8 cellular contexts compared by ENCODE assay signal in the genomic region with DNA sequence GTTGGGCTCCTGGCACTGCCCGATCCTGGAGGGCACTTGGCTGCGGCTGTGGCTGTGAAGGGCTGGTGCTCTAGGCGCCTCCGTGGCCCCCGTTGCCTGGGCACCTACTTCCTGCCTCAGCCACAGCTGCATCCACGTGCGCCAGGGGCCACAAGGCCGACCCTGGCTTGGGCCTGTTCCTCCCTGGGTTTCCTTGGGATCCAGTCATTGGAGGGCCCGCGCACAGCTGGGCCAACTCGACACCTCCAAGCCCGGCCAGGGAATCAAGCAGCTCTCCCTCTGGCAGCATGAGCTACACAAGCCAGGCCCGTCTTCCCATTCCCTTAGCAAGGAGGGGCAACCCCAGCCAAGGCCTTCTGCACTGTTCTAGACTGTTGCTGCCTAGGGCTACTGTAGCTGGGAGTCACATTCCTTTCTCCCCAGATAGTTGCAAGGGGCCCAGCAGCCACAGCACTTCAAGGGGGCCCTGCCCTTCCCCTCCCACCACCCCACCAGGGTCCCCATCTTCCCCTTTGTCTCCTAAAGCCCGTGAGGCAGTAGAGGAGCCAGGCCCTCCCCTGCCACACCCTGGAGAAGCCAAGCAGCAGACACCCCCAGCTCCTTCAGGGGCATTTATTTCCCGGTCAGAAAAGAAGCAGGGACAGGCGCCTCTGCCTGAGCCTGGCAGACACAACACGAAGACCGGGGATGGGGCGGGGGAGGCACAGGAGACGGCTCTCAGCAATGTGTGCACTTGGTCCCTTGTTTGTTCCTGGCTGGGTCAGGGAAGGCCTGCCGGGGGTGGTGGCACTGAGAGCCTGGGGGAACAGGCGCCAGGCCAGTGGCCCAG. TPM values are rescaled to one million over a fixed set of nuclear protein-coding genes. Genes with fewer than 3 reads are reported as not detected.
DNase-seq lines count a peak whose midpoint lies in the region; ATAC-seq, FAIRE-seq and TF ChIP-seq lines count a peak whose summit lies in the region.

No MANE protein-coding gene starts in this region.

- TF ChIP-seq CTCF in upper lobe of left lung (IDR thresholded peaks at IDR 0.05): no peak

- H3K4me3 ChIP-seq in adipocyte (ENCODE audit: low read length): no peak overlapping the region
- H3K4me3 ChIP-seq in upper lobe of left lung: no peak overlapping the region

- DNase-seq in NCI-H2171 treated with DMSO at 0.1 percent for 48 hours (lab: John Stamatoyannopoulos, UW) (peak; percentile 43), NCI-H2171 (lab: John Stamatoyannopoulos, UW) (no peak), NCI-H226 (peak; percentile 46), adipocyte (ENCODE audit: low read depth) (peak; percentile 51), left kidney (ENCODE audit: low read depth, low spot score) (peak; percentile 31), upper lobe of left lung (peak in 1 of 2 donors; percentile 86), iPS-NIHi11 (ENCODE audit: low spot score) (no peak), HTR-8/SVneo (ENCODE audit: insufficient read length, low spot score) (no peak)

- H3K9me3 ChIP-seq in adipocyte (ENCODE audit: control insufficient read depth, low read length) (no peaks in the 10 kb centered on the region), upper lobe of left lung (no peaks in the 10 kb centered on the region)

- no peak for ATAC-seq in upper lobe of left lung (ENCODE audit: low FRiP score in 2 of 2)

- H3K27me3 ChIP-seq in adipocyte (replicated peaks; ENCODE audit: control insufficient read depth, insufficient read depth, low read length) (no peaks in the 10 kb centered on the region), upper lobe of left lung (no peaks in the 10 kb centered on the region)

- H3K36me3 ChIP-seq in adipocyte (ENCODE audit: control insufficient read depth, insufficient read depth, low read length, severe bottlenecking) (peaks cover 32% of the 10 kb centered on the region), upper lobe of left lung (peaks cover 14 to 67% (median 34%) of the 10 kb centered on the region in 4 donors)

- TF ChIP-seq POLR2A in upper lobe of left lung (IDR thresholded peaks at IDR 0.05): peak in 1 of 4 donors; percentile 26

- 47 to 53% methylated on average over 15 to 22 of the region's 22 CpGs for WGBS in upper lobe of left lung, 2 donors

- FAIRE-seq in HTR-8/SVneo (lab: Jason Lieb, UNC): no peak

- no peak for TF ChIP-seq EP300 in upper lobe of left lung (IDR thresholded peaks at IDR 0.05)

- H3K9ac ChIP-seq in adipocyte (ENCODE audit: low read length): peak overlapping the region; percentile 49

- H3K4me1 ChIP-seq in adipocyte (ENCODE audit: control insufficient read depth, insufficient read depth, low read length): peaks cover 34% of the 10 kb centered on the region
- peaks cover 39 to 77% (median 43%) of the 10 kb centered on the region in 4 donors for H3K4me1 ChIP-seq in upper lobe of left lung

- peak overlapping the region; percentile 41 to 99 (median 96) for H3K27ac ChIP-seq in upper lobe of left lung

RNA-seq across cellular contexts. Expression of a gene that starts 3.8 kb away (rescaled TPM):
- total RNA-seq in upper lobe of left lung: 100 to 1,000 TPM; 171 to 522 (median 302) TPM

RNA-seq across cellular contexts. Expression of a gene that starts 7.0 kb away (rescaled TPM):
- total RNA-seq in upper lobe of left lung: 100 to 1,000 TPM; 374 to 627 (median 531) TPM

RNA-seq across cellular contexts. Expression of a gene that starts 24.0 kb away (rescaled TPM):
- total RNA-seq in upper lobe of left lung: 10 to 100 TPM; 43.0 to 71.0 (median 60.1) TPM

RNA-seq across cellular contexts. Expression of a gene that starts 24.2 kb away (rescaled TPM):
- total RNA-seq in upper lobe of left lung: 100 to 1,000 TPM in 3 of 6 donors, 10 to 100 TPM in 3; 24.1 to 138 (median 99.2) TPM

RNA-seq across cellular contexts. Expression of a gene that starts 32.5 kb away (rescaled TPM):
- total RNA-seq in upper lobe of left lung: not detected

Comparison
In these comparisons a context has a peak if more than half of its experiments do, and no peak if none do; other contexts are left out.
1. DNase-seq: peak in NCI-H2171 treated with DMSO at 0.1 percent for 48 hours (single experiment), NCI-H226 (single experiment), adipocyte (single experiment) and left kidney (single experiment); none in NCI-H2171 (single experiment), iPS-NIHi11 (single experiment) and HTR-8/SVneo (single experiment).